Comparison of ENCODE assay signal across 8 cellular contexts in genomic region chr12:13534645-13535398, GRCh38.
DNase-seq lines count a peak whose midpoint lies in the region; ATAC-seq lines count a peak whose summit lies in the region.

No MANE protein-coding gene starts in this region.

- peak; percentile 79 for DNase-seq in Ammon's horn (ENCODE audit: low spot score)
- peak; percentile 7 for DNase-seq in GM19238 (ENCODE audit: insufficient read length, low spot score)
- peak; percentile 48 for DNase-seq in NCI-H460 (ENCODE audit: extremely low read depth, low read depth)
- peak in 55 of 56 donors; percentile 9 to 88 (median 58) for DNase-seq in amygdala (lab: John Stamatoyannopoulos, UW)
- DNase-seq in iPS DF 4.7 (ENCODE audit: extremely low read depth, low spot score): peak; percentile 78

- no peak overlapping the region for H3K9ac ChIP-seq in skeletal muscle satellite cell (ENCODE audit: low read depth, low read length)

- peak overlapping the region; percentile 20 for H3K4me3 ChIP-seq in skeletal muscle satellite cell (ENCODE audit: low read length)

- no peak for ATAC-seq in GM21717 (IDR thresholded peaks at IDR 0.05; ENCODE audit: unreplicated experiment)
- ATAC-seq in HG03342 (IDR thresholded peaks at IDR 0.05; ENCODE audit: unreplicated experiment): no peak

- H3K9me3 ChIP-seq in skeletal muscle satellite cell (replicated peaks; ENCODE audit: low read length): no peaks in the 10 kb centered on the region

- no peaks in the 10 kb centered on the region for H3K36me3 ChIP-seq in skeletal muscle satellite cell (ENCODE audit: insufficient read depth, low read length)

- no peaks in the 10 kb centered on the region for H3K4me1 ChIP-seq in skeletal muscle satellite cell (ENCODE audit: control insufficient read depth, insufficient read depth, low read length)

- H3K4me2 ChIP-seq in skeletal muscle satellite cell (ENCODE audit: low read length): peak overlapping the region; percentile 71

- H3K27me3 ChIP-seq in skeletal muscle satellite cell (ENCODE audit: control insufficient read depth, insufficient read depth, low read length): peaks cover 20% of the 10 kb centered on the region

Comparison
In these comparisons a context has a peak if more than half of its experiments do, and no peak if none do; other contexts are left out.
1. DNase-seq: peak in every context shown above with its lines; median percentile 79 in Ammon's horn; 78 in iPS DF 4.7; 58 in amygdala; 48 in NCI-H460; 7 in GM19238.